Comparison of ENCODE assay signal across 1 cellular context in the genomic region with DNA sequence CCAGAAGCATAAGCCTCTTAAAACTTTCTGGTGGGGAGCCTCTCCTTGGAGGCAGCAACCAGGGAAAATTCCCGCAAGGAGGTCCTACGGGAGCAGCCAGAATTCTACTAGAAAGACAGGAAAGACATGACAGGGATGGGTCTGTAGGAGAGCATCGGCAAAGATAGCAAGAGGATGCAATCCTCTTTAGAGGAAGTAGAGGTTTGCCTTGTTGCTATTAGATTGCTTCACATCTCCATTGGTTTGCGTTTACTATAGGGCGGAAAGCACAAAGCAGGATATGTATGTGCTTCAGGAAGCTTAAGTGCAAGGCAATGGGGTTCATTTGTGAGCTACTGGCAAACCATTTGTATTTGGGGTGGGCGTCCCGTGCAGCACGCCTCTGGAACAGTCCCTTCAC.
TF ChIP-seq lines count a peak whose summit lies in the region.

No MANE protein-coding gene starts in this region.

TF ChIP-seq in IMR-90, 13 proteins besides CTCF, POLR2A, EP300 and RAD21 (continued from another document):
- no peak for TF ChIP-seq NFE2L2 (IDR thresholded peaks at IDR 0.05; ENCODE audit: low read depth, low read length)
- TF ChIP-seq, protein P1, sequence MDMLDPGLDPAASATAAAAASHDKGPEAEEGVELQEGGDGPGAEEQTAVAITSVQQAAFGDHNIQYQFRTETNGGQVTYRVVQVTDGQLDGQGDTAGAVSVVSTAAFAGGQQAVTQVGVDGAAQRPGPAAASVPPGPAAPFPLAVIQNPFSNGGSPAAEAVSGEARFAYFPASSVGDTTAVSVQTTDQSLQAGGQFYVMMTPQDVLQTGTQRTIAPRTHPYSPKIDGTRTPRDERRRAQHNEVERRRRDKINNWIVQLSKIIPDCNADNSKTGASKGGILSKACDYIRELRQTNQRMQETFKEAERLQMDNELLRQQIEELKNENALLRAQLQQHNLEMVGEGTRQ (IDR thresholded peaks at IDR 0.05; ENCODE audit: low read depth, low read length): no peak
- TF ChIP-seq MAFK (IDR thresholded peaks at IDR 0.05; ENCODE audit: low read depth, low read length): no peak
- TF ChIP-seq, protein P2, sequence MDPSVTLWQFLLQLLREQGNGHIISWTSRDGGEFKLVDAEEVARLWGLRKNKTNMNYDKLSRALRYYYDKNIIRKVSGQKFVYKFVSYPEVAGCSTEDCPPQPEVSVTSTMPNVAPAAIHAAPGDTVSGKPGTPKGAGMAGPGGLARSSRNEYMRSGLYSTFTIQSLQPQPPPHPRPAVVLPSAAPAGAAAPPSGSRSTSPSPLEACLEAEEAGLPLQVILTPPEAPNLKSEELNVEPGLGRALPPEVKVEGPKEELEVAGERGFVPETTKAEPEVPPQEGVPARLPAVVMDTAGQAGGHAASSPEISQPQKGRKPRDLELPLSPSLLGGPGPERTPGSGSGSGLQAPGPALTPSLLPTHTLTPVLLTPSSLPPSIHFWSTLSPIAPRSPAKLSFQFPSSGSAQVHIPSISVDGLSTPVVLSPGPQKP (IDR thresholded peaks at IDR 0.05; ENCODE audit: borderline replicate concordance, low read depth, low read length): no peak
